In genomic region chr12:6703631-6704030, GRCh38 we compare ENCODE assay signal across 11 cellular contexts. TPM values are rescaled to one million over a fixed set of nuclear protein-coding genes. Genes with fewer than 3 reads are reported as not detected.
DNase-seq lines count a peak whose midpoint lies in the region; ATAC-seq, FAIRE-seq and TF ChIP-seq lines count a peak whose summit lies in the region.
"Had no signal": no experiment of that assay in that cellular context is flagged by ENCODE, and none has a peak within 500 bp of the region (broad histone marks: within the 10 kb centered on the region; RNA-seq: fewer than 3 reads in every experiment).

No MANE protein-coding gene starts in this region.

- H2AFZ ChIP-seq in H1 (ENCODE audit: low read length): peak overlapping the region; percentile 47; the same call in 1 of the 2 replicates

- TF ChIP-seq POLR2A in H1 (IDR thresholded peaks at IDR 0.05; ENCODE audit: control extremely low read depth in 1 of 2, low read depth in 2 of 2, low read length in 2 of 2) (no peak), heart left ventricle (IDR thresholded peaks at IDR 0.05) (no peak), upper lobe of left lung (IDR thresholded peaks at IDR 0.05) (no peak)

- H3K4me2 ChIP-seq in H1 (ENCODE audit: insufficient read depth in 1 of 2, low read depth in 2 of 2, low read length in 2 of 2): peak overlapping the region; percentile 50 to 65

- H3K79me1 ChIP-seq in H1 (ENCODE audit: low read depth, low read length): no peaks in the 10 kb centered on the region

- no peaks in the 10 kb centered on the region for H4K20me1 ChIP-seq in H1 (replicated peaks in 1 of 2; ENCODE audit: control insufficient read depth in 1 of 2, insufficient read depth in 2 of 2, low read length in 2 of 2)

- WGBS in H1 (ENCODE audit: extremely low coverage in 1 of 2, insufficient coverage in 1 of 2, insufficient read length in 1 of 2, insufficient replicate concordance in 2 of 2, low coverage in 1 of 2, low lambda C conversion rate in 2 of 2, missing lambda C conversion rate in 1 of 2), 2 experiments: 19% methylated on average over 10 of the region's 10 CpGs; no CpG with 5 or more reads in 1 of the 2 experiments
- WGBS in heart left ventricle, 4 donors: 7 to 12% (median 10%) methylated on average over 9 to 10 of the region's 10 CpGs
- 10 to 13% methylated on average over 8 to 9 of the region's 10 CpGs for WGBS in upper lobe of left lung, 2 donors

- peak in 1 of 2 experiments; percentile 10; a peak in 1 of 4 replicates for TF ChIP-seq RAD21 in H1 (IDR thresholded peaks at IDR 0.05 in 1 of 2, conservative IDR thresholded peaks at IDR 0.05 in 1 of 2; ENCODE audit: low read depth in 2 of 2, low read length in 2 of 2)

- no peak overlapping the region for H3K18ac ChIP-seq in H1 (ENCODE audit: extremely low read depth, low read length)

- no peaks in the 10 kb centered on the region for H3K79me2 ChIP-seq in H1 (ENCODE audit: control insufficient read depth in 1 of 2, insufficient read depth in 2 of 2, low read length in 2 of 2)

- H3K4me3 Mint-ChIP-seq in activated naive CD8-positive, alpha-beta T cell treated with anti-CD3 and anti-CD28 coated beads, Interleukin-2, amount 10 ng/mL, durations not matched to agents 7 days and 5 days: no peak overlapping the region
- no peak overlapping the region for H3K4me3 Mint-ChIP-seq in activated naive CD8-positive, alpha-beta T cell treated with anti-CD3 and anti-CD28 coated beads for 36 hours

- no peaks in the 10 kb centered on the region for H3K9me3 Mint-ChIP-seq in activated naive CD8-positive, alpha-beta T cell treated with anti-CD3 and anti-CD28 coated beads, Interleukin-2, amount 10 ng/mL, durations not matched to agents 7 days and 5 days
- no peaks in the 10 kb centered on the region for H3K9me3 Mint-ChIP-seq in activated naive CD8-positive, alpha-beta T cell treated with anti-CD3 and anti-CD28 coated beads for 36 hours

- no peak overlapping the region for H2BK120ac ChIP-seq in H1 (replicated peaks; ENCODE audit: low read depth, low read length)

- H3K4me1 Mint-ChIP-seq in activated naive CD8-positive, alpha-beta T cell treated with anti-CD3 and anti-CD28 coated beads, Interleukin-2, amount 10 ng/mL, durations not matched to agents 7 days and 5 days: peaks cover 18% of the 10 kb centered on the region
- H3K4me1 Mint-ChIP-seq in activated naive CD8-positive, alpha-beta T cell treated with anti-CD3 and anti-CD28 coated beads for 36 hours: peaks cover 7% of the 10 kb centered on the region

- intact Hi-C loops in heart left ventricle (cut with DNase I): no loop called here

- peak overlapping the region; percentile 44 for H4K5ac ChIP-seq in H1 (ENCODE audit: insufficient read length, low read depth, low read length)

- TF ChIP-seq CTCF in H1 (IDR thresholded peaks at IDR 0.05; ENCODE audit: control extremely low read depth in 1 of 3, insufficient read depth in 1 of 3, low read depth in 1 of 3, low read length in 3 of 3) (peak in 1 of 3 experiments; percentile 28; a peak in 1 of 4 replicates), heart left ventricle (IDR thresholded peaks at IDR 0.05) (no peak), upper lobe of left lung (IDR thresholded peaks at IDR 0.05) (no peak)

- H3K23ac ChIP-seq in H1 (ENCODE audit: insufficient read length): no peak overlapping the region

- H3K27ac ChIP-seq in H1 (ENCODE audit: low read depth, low read length) (no peak overlapping the region), heart left ventricle (no peak overlapping the region), upper lobe of left lung (no peak overlapping the region)
- H3K27ac ChIP-seq: Peyer's patch had no signal

- TF ChIP-seq EP300 in H1 (IDR thresholded peaks at IDR 0.05; ENCODE audit: borderline replicate concordance in 1 of 2, low read depth in 2 of 2, low read length in 2 of 2) (no peak), upper lobe of left lung (IDR thresholded peaks at IDR 0.05) (no peak)

- no peak for DNase-seq in activated naive CD8-positive, alpha-beta T cell treated with anti-CD3 and anti-CD28 coated beads, Interleukin-2, amount 10 ng/mL, durations not matched to agents 7 days and 5 days
- no peak for DNase-seq in activated naive CD8-positive, alpha-beta T cell treated with anti-CD3 and anti-CD28 coated beads for 36 hours
- DNase-seq in NCI-H2227 (lab: John Stamatoyannopoulos, UW; ENCODE audit: unreplicated experiment): peak; percentile 73
- DNase-seq in H1 (ENCODE audit: low read depth in 1 of 2, low spot score in 2 of 2): peak in 1 of 2 experiments; percentile 65
- DNase-seq in heart left ventricle: no peak
- DNase-seq in NCI-H2107 (lab: John Stamatoyannopoulos, UW): no peak
- no peak for DNase-seq in upper lobe of left lung
- no peak for DNase-seq in superior temporal gyrus (ENCODE audit: extremely low spot score)
- DNase-seq: activated CD4-positive, alpha-beta T cell treated with anti-CD3 and anti-CD28 coated beads, Interleukin-2, amount 50 U/mL, for 1 hour; naive thymus-derived CD4-positive, alpha-beta T cell; Peyer's patch had no signal

- no peaks in the 10 kb centered on the region for H3K36me3 Mint-ChIP-seq in activated naive CD8-positive, alpha-beta T cell treated with anti-CD3 and anti-CD28 coated beads, Interleukin-2, amount 10 ng/mL, durations not matched to agents 7 days and 5 days
- peaks cover 1% of the 10 kb centered on the region for H3K36me3 Mint-ChIP-seq in activated naive CD8-positive, alpha-beta T cell treated with anti-CD3 and anti-CD28 coated beads for 36 hours

- H2BK20ac ChIP-seq in H1 (ENCODE audit: low read length): no peak overlapping the region

- peak; percentile 19 for FAIRE-seq in H1 (lab: Jason Lieb, UNC)

- no peak overlapping the region for H4K91ac ChIP-seq in H1 (replicated peaks; ENCODE audit: insufficient read length, low read length)

- no peak overlapping the region for H3K56ac ChIP-seq in H1 (replicated peaks; ENCODE audit: insufficient read length, low read depth, low read length)

- H3K4me1 ChIP-seq in H1 (replicated peaks in 1 of 4; ENCODE audit: control insufficient read depth in 3 of 4, insufficient read depth in 4 of 4, low read length in 3 of 4) (peaks cover 0 to 11% (median 8%) of the 10 kb centered on the region in 4 experiments; a peak in 5 of 7 replicates), heart left ventricle (peaks cover 0 to 15% (median 8%) of the 10 kb centered on the region in 12 donors), upper lobe of left lung (peaks cover 11 to 19% (median 14%) of the 10 kb centered on the region in 4 donors)

- peak overlapping the region in 1 of 4 experiments; percentile 1; a peak in 2 of 7 replicates for H3K9ac ChIP-seq in H1 (replicated peaks in 1 of 4; ENCODE audit: extremely low read depth in 1 of 4, low read depth in 3 of 4, low read length in 3 of 4)

- no peak overlapping the region; the same call in 1 of the 2 replicates for H2BK5ac ChIP-seq in H1 (ENCODE audit: low read depth, low read length)

- H3K4me3 ChIP-seq in H1 (ENCODE audit: extremely low read depth in 1 of 4, insufficient read depth in 2 of 4, low read depth in 3 of 4, low read length in 4 of 4) (peak overlapping the region in 2 of 4 experiments; percentile 1 to 13; a peak in 2 of 8 replicates), heart left ventricle (no peak overlapping the region), upper lobe of left lung (no peak overlapping the region)
- H3K4me3 ChIP-seq: Peyer's patch had no signal

- peaks cover 68% of the 10 kb centered on the region for H3K27me3 Mint-ChIP-seq in activated naive CD8-positive, alpha-beta T cell treated with anti-CD3 and anti-CD28 coated beads, Interleukin-2, amount 10 ng/mL, durations not matched to agents 7 days and 5 days
- peaks cover 63% of the 10 kb centered on the region for H3K27me3 Mint-ChIP-seq in activated naive CD8-positive, alpha-beta T cell treated with anti-CD3 and anti-CD28 coated beads for 36 hours

- no peak overlapping the region for H2AK5ac ChIP-seq in H1 (ENCODE audit: low read depth, low read length)

- H3K4ac ChIP-seq in H1 (replicated peaks; ENCODE audit: insufficient read length, low read depth, low read length): no peak overlapping the region

- POLR2A ChIA-PET in activated naive CD8-positive, alpha-beta T cell treated with anti-CD3 and anti-CD28 coated beads, Interleukin-2, amount 10 ng/mL, durations not matched to agents 7 days and 5 days (lab: Charles Lee): no interaction called here
- POLR2A ChIA-PET in H1 (lab: Charles Lee; ENCODE audit: partially characterized antibody): interaction anchor here (3.4 kb wide), 1 partner anchor 14 kb away, joined by 17 read pairs; the partner anchor contains the start of gene ZNF384

- H3K36me3 ChIP-seq in H1 (ENCODE audit: control insufficient read depth in 2 of 4, insufficient read depth in 4 of 4, low read length in 3 of 4) (no peaks in the 10 kb centered on the region), heart left ventricle (no peaks in the 10 kb centered on the region), upper lobe of left lung (no peaks in the 10 kb centered on the region)
- H3K36me3 ChIP-seq: Peyer's patch had no signal

- H2BK15ac ChIP-seq in H1 (ENCODE audit: low read length): peak overlapping the region; percentile 13; the same call in 1 of the 2 replicates

- H2BK12ac ChIP-seq in H1 (ENCODE audit: low read depth, low read length): peak overlapping the region; percentile 7; the same call in 1 of the 2 replicates

- CTCF ChIA-PET in H1 (lab: Charles Lee; ENCODE audit: partially characterized antibody): interaction anchor here (1.0 to 1.6 kb wide), 4 partner anchors 13 to 83 kb away, joined by 3 to 5 read pairs (median 4); no protein-coding TSS in a partner anchor

- H4K8ac ChIP-seq in H1 (ENCODE audit: extremely low read depth, insufficient read depth, low read length): peak overlapping the region; percentile 75; the same call in 1 of the 2 replicates

- H3K27ac Mint-ChIP-seq in activated naive CD8-positive, alpha-beta T cell treated with anti-CD3 and anti-CD28 coated beads, Interleukin-2, amount 10 ng/mL, durations not matched to agents 7 days and 5 days: no peak overlapping the region
- H3K27ac Mint-ChIP-seq in activated naive CD8-positive, alpha-beta T cell treated with anti-CD3 and anti-CD28 coated beads for 36 hours: no peak overlapping the region

- H3K14ac ChIP-seq in H1 (ENCODE audit: insufficient read length): no peak overlapping the region

- ATAC-seq in activated naive CD8-positive, alpha-beta T cell treated with anti-CD3 and anti-CD28 coated beads, Interleukin-2, amount 10 ng/mL, durations not matched to agents 7 days and 5 days (ENCODE audit: low read depth): peak; percentile 35
- ATAC-seq in heart left ventricle (no peak), upper lobe of left lung (ENCODE audit: low FRiP score in 2 of 2) (no peak)
- ATAC-seq: naive thymus-derived CD4-positive, alpha-beta T cell had no signal

- peaks cover 0 to 16% (median 14%) of the 10 kb centered on the region in 4 experiments; a peak in 6 of 7 replicates for H3K27me3 ChIP-seq in H1 (replicated peaks in 1 of 4; ENCODE audit: control insufficient read depth in 3 of 4, extremely low read depth in 1 of 4, insufficient read depth in 3 of 4, low read length in 3 of 4)
- H3K27me3 ChIP-seq in heart left ventricle: peaks cover 26 to 92% (median 65%) of the 10 kb centered on the region in 9 donors
- H3K27me3 ChIP-seq in upper lobe of left lung: peaks cover 0 to 41% (median 22%) of the 10 kb centered on the region in 4 donors

- H3K9me3 ChIP-seq in H1 (ENCODE audit: insufficient read depth in 2 of 2, low read depth in 1 of 2, low read length in 1 of 2) (no peaks in the 10 kb centered on the region), heart left ventricle (no peaks in the 10 kb centered on the region), upper lobe of left lung (no peaks in the 10 kb centered on the region)
- H3K9me3 ChIP-seq: Peyer's patch had no signal

- peaks cover 14% of the 10 kb centered on the region for H3K23me2 ChIP-seq in H1 (ENCODE audit: low read depth, low read length)

RNA-seq across cellular contexts. Expression of gene PIANP, which starts 3.0 kb away (rescaled TPM):
- total RNA-seq in activated naive CD8-positive, alpha-beta T cell treated with anti-CD3 and anti-CD28 coated beads, Interleukin-2, amount 10 ng/mL, durations not matched to agents 7 days and 5 days: 1 to 10 TPM in 1 of 2 experiments, under 1 TPM in 1; 0.75 to 1.1 TPM
- under 1 TPM in 1 of 2 experiments, not detected in 1; 0.37 TPM for total RNA-seq in activated naive CD8-positive, alpha-beta T cell treated with anti-CD3 and anti-CD28 coated beads for 36 hours
- 9.8 and 15.3 TPM in 2 replicates for total RNA-seq in H1 (2021; fragmentation: NEBNext Ultra II Directional; extraction: Animal tissue kit (Norgen Biotek cat#: 25700))
- 6.3 and 13.3 TPM in 2 replicates for polyA plus RNA-seq in H1 (2011; rRNA removed)
- polyA plus RNA-seq in H1 (2011; cell fraction: cytosol; rRNA removed): 4.1 TPM
- 16.6 TPM for polyA plus RNA-seq in H1 (2011; cell fraction: nucleus; rRNA removed)
- 11.4 to 16.2 TPM (median 13.6 TPM) in 4 replicates for polyA plus RNA-seq in H1 (2012, experiment 1 of 2)
- polyA plus RNA-seq in H1 (2012, experiment 2 of 2): 12.2 TPM
- 13.5 TPM for polyA plus RNA-seq in H1 (2013, experiment 1 of 2)
- 16.5 TPM for polyA plus RNA-seq in H1 (2013, experiment 2 of 2)
- 1.6 and 3.5 TPM in 2 replicates for polyA minus RNA-seq in H1 (2011; rRNA and poly(A)+ RNA removed)
- 6.8 TPM for polyA minus RNA-seq in H1 (2011; cell fraction: cytosol; rRNA and poly(A)+ RNA removed)
- 4.1 TPM for polyA minus RNA-seq in H1 (2011; cell fraction: nucleus; rRNA and poly(A)+ RNA removed)
- under 1 TPM in 3 of 9 donors, not detected in 6; 0.11 to 0.32 (median 0.22) TPM for total RNA-seq in heart left ventricle
- under 1 TPM; 0.15 to 0.28 TPM for polyA plus RNA-seq in heart left ventricle
- total RNA-seq in upper lobe of left lung: under 1 TPM in 3 of 6 donors, not detected in 3; 0.13 to 0.83 (median 0.39) TPM
- total RNA-seq: Peyer's patch had no signal

RNA-seq across cellular contexts. Expression of gene ZNF384, which starts 14.5 kb away (rescaled TPM):
- total RNA-seq in activated naive CD8-positive, alpha-beta T cell treated with anti-CD3 and anti-CD28 coated beads, Interleukin-2, amount 10 ng/mL, durations not matched to agents 7 days and 5 days: 10 to 100 TPM; 79.5 to 88.2 TPM
- 10 to 100 TPM; 60.6 to 61.8 TPM for total RNA-seq in activated naive CD8-positive, alpha-beta T cell treated with anti-CD3 and anti-CD28 coated beads for 36 hours
- 59.6 and 60.1 TPM in 2 replicates for total RNA-seq in H1 (2021; fragmentation: NEBNext Ultra II Directional; extraction: Animal tissue kit (Norgen Biotek cat#: 25700))
- 59.0 and 75.1 TPM in 2 replicates for polyA plus RNA-seq in H1 (2011; rRNA removed)
- polyA plus RNA-seq in H1 (2011; cell fraction: cytosol; rRNA removed): 66.7 TPM
- 138 TPM for polyA plus RNA-seq in H1 (2011; cell fraction: nucleus; rRNA removed)
- polyA plus RNA-seq in H1 (2012, experiment 1 of 2): 64.4 to 74.8 TPM (median 69.2 TPM) in 4 replicates
- polyA plus RNA-seq in H1 (2012, experiment 2 of 2): 30.4 TPM
- polyA plus RNA-seq in H1 (2013, experiment 1 of 2): 47.8 TPM
- 45.3 TPM for polyA plus RNA-seq in H1 (2013, experiment 2 of 2)
- 69.0 and 70.2 TPM in 2 replicates for polyA minus RNA-seq in H1 (2011; rRNA and poly(A)+ RNA removed)
- 39.0 TPM for polyA minus RNA-seq in H1 (2011; cell fraction: cytosol; rRNA and poly(A)+ RNA removed)
- polyA minus RNA-seq in H1 (2011; cell fraction: nucleus; rRNA and poly(A)+ RNA removed): 71.1 TPM
- total RNA-seq in heart left ventricle: 10 to 100 TPM; 19.4 to 38.1 (median 25.2) TPM
- polyA plus RNA-seq in heart left ventricle: 10 to 100 TPM; 15.0 to 29.7 TPM
- 10 to 100 TPM; 33.4 to 52.8 (median 43.0) TPM for total RNA-seq in upper lobe of left lung

RNA-seq across cellular contexts. Expression of gene COPS7A, which starts 20.2 kb away (rescaled TPM):
- total RNA-seq in activated naive CD8-positive, alpha-beta T cell treated with anti-CD3 and anti-CD28 coated beads, Interleukin-2, amount 10 ng/mL, durations not matched to agents 7 days and 5 days: 10 to 100 TPM; 29.8 to 35.6 TPM
- 10 to 100 TPM; 37.1 to 41.6 TPM for total RNA-seq in activated naive CD8-positive, alpha-beta T cell treated with anti-CD3 and anti-CD28 coated beads for 36 hours
- total RNA-seq in H1 (2021; fragmentation: NEBNext Ultra II Directional; extraction: Animal tissue kit (Norgen Biotek cat#: 25700)): 43.3 and 44.5 TPM in 2 replicates
- polyA plus RNA-seq in H1 (2011; rRNA removed) (95.9 and 98.4 TPM in 2 replicates), heart left ventricle (100 to 1,000 TPM in 1 of 2 donors, 10 to 100 TPM in 1; 54.1 to 108 TPM)
- polyA plus RNA-seq in H1 (2011; cell fraction: cytosol; rRNA removed): 93.9 TPM
- polyA plus RNA-seq in H1 (2011; cell fraction: nucleus; rRNA removed): 109 TPM
- 43.6 to 58.1 TPM (median 55.6 TPM) in 4 replicates for polyA plus RNA-seq in H1 (2012, experiment 1 of 2)
- 63.2 TPM for polyA plus RNA-seq in H1 (2012, experiment 2 of 2)
- 40.6 TPM for polyA plus RNA-seq in H1 (2013, experiment 1 of 2)
- polyA plus RNA-seq in H1 (2013, experiment 2 of 2): 40.1 TPM
- polyA minus RNA-seq in H1 (2011; rRNA and poly(A)+ RNA removed): 43.8 and 57.5 TPM in 2 replicates
- polyA minus RNA-seq in H1 (2011; cell fraction: cytosol; rRNA and poly(A)+ RNA removed): 16.6 TPM
- polyA minus RNA-seq in H1 (2011; cell fraction: nucleus; rRNA and poly(A)+ RNA removed): 17.2 TPM
- total RNA-seq in heart left ventricle (10 to 100 TPM; 56.7 to 96.4 (median 82.6) TPM), upper lobe of left lung (10 to 100 TPM; 36.9 to 70.2 (median 63.0) TPM)

RNA-seq across cellular contexts. Expression of gene ING4, which starts 40.7 kb away (rescaled TPM):
- 10 to 100 TPM; 46.9 to 49.3 TPM for total RNA-seq in activated naive CD8-positive, alpha-beta T cell treated with anti-CD3 and anti-CD28 coated beads, Interleukin-2, amount 10 ng/mL, durations not matched to agents 7 days and 5 days
- 10 to 100 TPM; 10.9 to 11.1 TPM for total RNA-seq in activated naive CD8-positive, alpha-beta T cell treated with anti-CD3 and anti-CD28 coated beads for 36 hours
- 21.7 and 22.9 TPM in 2 replicates for total RNA-seq in H1 (2021; fragmentation: NEBNext Ultra II Directional; extraction: Animal tissue kit (Norgen Biotek cat#: 25700))
- polyA plus RNA-seq in H1 (2011; rRNA removed) (28.6 and 29.3 TPM in 2 replicates), heart left ventricle (10 to 100 TPM; 14.6 to 23.6 TPM)
- polyA plus RNA-seq in H1 (2011; cell fraction: cytosol; rRNA removed): 44.8 TPM
- 62.2 TPM for polyA plus RNA-seq in H1 (2011; cell fraction: nucleus; rRNA removed)
- 25.6 to 40.6 TPM (median 29.1 TPM) in 4 replicates for polyA plus RNA-seq in H1 (2012, experiment 1 of 2)
- polyA plus RNA-seq in H1 (2012, experiment 2 of 2): 21.9 TPM
- 26.0 TPM for polyA plus RNA-seq in H1 (2013, experiment 1 of 2)
- polyA plus RNA-seq in H1 (2013, experiment 2 of 2): 22.1 TPM
- 15.7 and 16.4 TPM in 2 replicates for polyA minus RNA-seq in H1 (2011; rRNA and poly(A)+ RNA removed)
- polyA minus RNA-seq in H1 (2011; cell fraction: cytosol; rRNA and poly(A)+ RNA removed): 6.8 TPM
- 13.0 TPM for polyA minus RNA-seq in H1 (2011; cell fraction: nucleus; rRNA and poly(A)+ RNA removed)
- total RNA-seq in heart left ventricle (10 to 100 TPM; 17.4 to 39.0 (median 24.7) TPM), upper lobe of left lung (10 to 100 TPM; 24.3 to 79.6 (median 33.8) TPM)

RNA-seq across cellular contexts. Expression of gene MLF2, which starts 49.3 kb away (rescaled TPM):
- 100 to 1,000 TPM; 108 to 118 TPM for total RNA-seq in activated naive CD8-positive, alpha-beta T cell treated with anti-CD3 and anti-CD28 coated beads, Interleukin-2, amount 10 ng/mL, durations not matched to agents 7 days and 5 days
- 100 to 1,000 TPM; 134 to 141 TPM for total RNA-seq in activated naive CD8-positive, alpha-beta T cell treated with anti-CD3 and anti-CD28 coated beads for 36 hours
- 229 and 232 TPM in 2 replicates for total RNA-seq in H1 (2021; fragmentation: NEBNext Ultra II Directional; extraction: Animal tissue kit (Norgen Biotek cat#: 25700))
- polyA plus RNA-seq in H1 (2011; rRNA removed) (401 and 443 TPM in 2 replicates), heart left ventricle (100 to 1,000 TPM; 136 to 231 TPM)
- 319 TPM for polyA plus RNA-seq in H1 (2011; cell fraction: cytosol; rRNA removed)
- 252 TPM for polyA plus RNA-seq in H1 (2011; cell fraction: nucleus; rRNA removed)
- polyA plus RNA-seq in H1 (2012, experiment 1 of 2): 240 to 272 TPM (median 254 TPM) in 4 replicates
- polyA plus RNA-seq in H1 (2012, experiment 2 of 2): 291 TPM
- polyA plus RNA-seq in H1 (2013, experiment 1 of 2): 162 TPM
- polyA plus RNA-seq in H1 (2013, experiment 2 of 2): 175 TPM
- 311 and 327 TPM in 2 replicates for polyA minus RNA-seq in H1 (2011; rRNA and poly(A)+ RNA removed)
- 98.5 TPM for polyA minus RNA-seq in H1 (2011; cell fraction: cytosol; rRNA and poly(A)+ RNA removed)
- polyA minus RNA-seq in H1 (2011; cell fraction: nucleus; rRNA and poly(A)+ RNA removed): 106 TPM
- total RNA-seq in heart left ventricle (100 to 1,000 TPM; 126 to 207 (median 152) TPM), upper lobe of left lung (100 to 1,000 TPM; 136 to 221 (median 144) TPM)
